Comparison of ENCODE assay signal across 19 cellular contexts in genomic region chr12:79482921-79483320, GRCh38.
"Had no signal": no experiment of that assay in that cellular context is flagged by ENCODE, and none has a peak within 500 bp of the region (broad histone marks: within the 10 kb centered on the region; RNA-seq: fewer than 3 reads in every experiment).

No MANE protein-coding gene starts in this region.

- H3K36me3 ChIP-seq: MG63 had no signal

- H3K27me3 ChIP-seq: MG63 had no signal

- H3K9me3 ChIP-seq: MG63, SK-N-SH had no signal

- H3K4me3 ChIP-seq: MG63 had no signal

- H3K27me3 Mint-ChIP-seq: T-cell had no signal

- H3K27ac Mint-ChIP-seq: T-cell had no signal

- H3K36me3 Mint-ChIP-seq: T-cell had no signal

- DNase-seq: KBM-7, MG63, NCI-H1092, NCI-H1105 treated with DMSO at 0.1 percent for 48 hours, NCI-H1436, NCI-H187, NCI-H2029, NCI-H2081 treated with DMSO at 0.1 percent for 48 hours, NCI-H2171 treated with DMSO at 0.1 percent for 48 hours, NCI-H345, NCI-H446 treated with DMSO at 0.1 percent for 48 hours, NCI-H526 treated with DMSO at 0.1 percent for 48 hours, NCI-H774, SHP77, SK-N-SH, SW 1271, T-cell had no signal

- H3K4me3 Mint-ChIP-seq: T-cell had no signal

- H3K4me1 Mint-ChIP-seq: T-cell had no signal

- H3K4me2 ChIP-seq: SK-N-SH had no signal

- H3K9ac ChIP-seq: SK-N-SH had no signal

- H3K27ac ChIP-seq: RWPE1 had no signal

- H3K9me2 ChIP-seq: SK-N-SH had no signal

- ATAC-seq: Panc1, T-cell had no signal
